Comparison of ENCODE assay signal across 21 cellular contexts in genomic region chr3:15969874-15970640, GRCh38.
DNase-seq lines count a peak whose midpoint lies in the region; ATAC-seq, FAIRE-seq and TF ChIP-seq lines count a peak whose summit lies in the region.
"Had no signal": no experiment of that assay in that cellular context is flagged by ENCODE, and none has a peak within 500 bp of the region (broad histone marks: within the 10 kb centered on the region; RNA-seq: fewer than 3 reads in every experiment).

No MANE protein-coding gene starts in this region.

- H3K4me3 ChIP-seq in endodermal cell (ENCODE audit: low read length) (no peak overlapping the region), HepG2 (replicated peaks in 1 of 3; ENCODE audit: insufficient read depth in 1 of 3, low read depth in 2 of 3, low read length in 3 of 3) (no peak overlapping the region)
- H3K4me3 ChIP-seq: A549, GM23338 had no signal

- FAIRE-seq in HepG2 (lab: Jason Lieb, UNC): no peak
- FAIRE-seq: A549, D721Med, H54 had no signal

- TF ChIP-seq RAD21 in HepG2 (CRISPR knock-in tag; IDR thresholded peaks at IDR 0.05): no peak

- H4K20me1 ChIP-seq in HepG2 (ENCODE audit: insufficient read depth, low read length): no peaks in the 10 kb centered on the region

- ATAC-seq in natural killer cell treated with Interleukin-12 subunit alpha and Interleukin-12 subunit beta and Interleukin-15 and Interleukin-18, amount 100 ng/mL, for 72 hours: peak; percentile 24 to 52
- no peak for ATAC-seq in natural killer cell
- peak; percentile 51; the same call in 2 of the 3 replicates for ATAC-seq in HepG2
- ATAC-seq in HG03354 (IDR thresholded peaks at IDR 0.05; ENCODE audit: poor library complexity, severe bottlenecking, unreplicated experiment): no peak
- ATAC-seq: A549, GM23338 had no signal

- peaks cover 0 to 3% of the 10 kb centered on the region in 2 donors for H3K4me1 Mint-ChIP-seq in natural killer cell treated with Interleukin-12 subunit alpha and Interleukin-12 subunit beta and Interleukin-15 and Interleukin-18, amount 100 ng/mL, for 72 hours (ENCODE audit: low read depth in 2 of 2)
- H3K4me1 Mint-ChIP-seq in natural killer cell (no peaks in the 10 kb centered on the region), endodermal cell (peaks cover 7% of the 10 kb centered on the region)

- H3K9me3 Mint-ChIP-seq in natural killer cell treated with Interleukin-12 subunit alpha and Interleukin-12 subunit beta and Interleukin-15 and Interleukin-18, amount 100 ng/mL, for 72 hours: no peaks in the 10 kb centered on the region
- no peaks in the 10 kb centered on the region for H3K9me3 Mint-ChIP-seq in natural killer cell
- no peaks in the 10 kb centered on the region for H3K9me3 Mint-ChIP-seq in endodermal cell
- H3K9me3 Mint-ChIP-seq: CD4-positive, alpha-beta T cell had no signal

- no TSS peak for BruUV-seq in HepG2 (replicated peaks; lab: Mats Ljungman, UMichigan)

- H3K79me2 ChIP-seq in HepG2 (ENCODE audit: insufficient read depth, low read length): no peaks in the 10 kb centered on the region

- peaks cover 0 to 5% of the 10 kb centered on the region in 2 donors for H3K27me3 Mint-ChIP-seq in natural killer cell treated with Interleukin-12 subunit alpha and Interleukin-12 subunit beta and Interleukin-15 and Interleukin-18, amount 100 ng/mL, for 72 hours
- peaks cover 8 to 11% of the 10 kb centered on the region in 2 donors for H3K27me3 Mint-ChIP-seq in natural killer cell (ENCODE audit: low read depth in 2 of 2)
- peaks cover 4% of the 10 kb centered on the region for H3K27me3 Mint-ChIP-seq in endodermal cell (ENCODE audit: insufficient read depth)
- H3K27me3 Mint-ChIP-seq: CD4-positive, alpha-beta T cell had no signal

- no peaks in the 10 kb centered on the region for H3K27me3 ChIP-seq in endodermal cell (ENCODE audit: control insufficient read depth, insufficient read depth, low read length, poor library complexity, severe bottlenecking)
- H3K27me3 ChIP-seq in HepG2 (ENCODE audit: control insufficient read depth in 1 of 2, insufficient read depth in 2 of 2, low read length in 2 of 2): no peaks in the 10 kb centered on the region

- H3K36me3 Mint-ChIP-seq in natural killer cell treated with Interleukin-12 subunit alpha and Interleukin-12 subunit beta and Interleukin-15 and Interleukin-18, amount 100 ng/mL, for 72 hours: no peaks in the 10 kb centered on the region
- H3K36me3 Mint-ChIP-seq in natural killer cell: no peaks in the 10 kb centered on the region
- no peaks in the 10 kb centered on the region for H3K36me3 Mint-ChIP-seq in endodermal cell (ENCODE audit: low read depth)

- H3K9ac ChIP-seq in endodermal cell (ENCODE audit: extremely low read depth, low read length, poor library complexity, severe bottlenecking) (no peak overlapping the region), HepG2 (ENCODE audit: insufficient read depth, low read depth, low read length) (no peak overlapping the region)

- no peak overlapping the region for H2AFZ ChIP-seq in HepG2 (ENCODE audit: low read length)
- H2AFZ ChIP-seq: GM23338 had no signal

- no peak overlapping the region for H3K4me2 ChIP-seq in HepG2 (ENCODE audit: low read depth, low read length)
- H3K4me2 ChIP-seq: A549, GM23338 had no signal

- POLR2A ChIA-PET in HepG2 (lab: Yijun Ruan, JAX): no interaction called here

- H3K27ac Mint-ChIP-seq in natural killer cell treated with Interleukin-12 subunit alpha and Interleukin-12 subunit beta and Interleukin-15 and Interleukin-18, amount 100 ng/mL, for 72 hours: no peak overlapping the region
- H3K27ac Mint-ChIP-seq in natural killer cell (no peak overlapping the region), endodermal cell (no peak overlapping the region)
- H3K27ac Mint-ChIP-seq: CD4-positive, alpha-beta T cell; GM23338 had no signal

- no peaks in the 10 kb centered on the region for H3K9me3 ChIP-seq in endodermal cell (ENCODE audit: control insufficient read depth, low read length)
- H3K9me3 ChIP-seq in HepG2 (ENCODE audit: low read length): no peaks in the 10 kb centered on the region
- H3K9me3 ChIP-seq: A549, Caco-2 had no signal

- TF ChIP-seq EP300 in HepG2 (IDR thresholded peaks at IDR 0.05; ENCODE audit: low read depth in 2 of 2, low read length in 2 of 2) (no peak), HepG2 (CRISPR knock-in tag; IDR thresholded peaks at IDR 0.05; ENCODE audit: borderline replicate concordance) (no peak)

- no peak for DNase-seq in natural killer cell treated with Interleukin-12 subunit alpha and Interleukin-12 subunit beta and Interleukin-15 and Interleukin-18, amount 100 ng/mL, for 72 hours (ENCODE audit: low spot score)
- no peak for DNase-seq in natural killer cell
- DNase-seq in endodermal cell: no peak
- no peak for DNase-seq in HepG2 (ENCODE audit: low spot score)
- no peak for DNase-seq in globus pallidus (ENCODE audit: low spot score)
- DNase-seq in DMS153 treated with DMSO at 0.1 percent for 48 hours (lab: John Stamatoyannopoulos, UW; ENCODE audit: unreplicated experiment): no peak
- DNase-seq: AML-193; Caco-2; CD4-positive, alpha-beta T cell; DMS79; GDM1; HCEC 1CT; IMR-90 had no signal

- H3K4me3 Mint-ChIP-seq in natural killer cell treated with Interleukin-12 subunit alpha and Interleukin-12 subunit beta and Interleukin-15 and Interleukin-18, amount 100 ng/mL, for 72 hours: no peak overlapping the region
- H3K4me3 Mint-ChIP-seq in natural killer cell (no peak overlapping the region), endodermal cell (no peak overlapping the region)
- H3K4me3 Mint-ChIP-seq: CD4-positive, alpha-beta T cell; GM23338 had no signal

- intact Hi-C loops in natural killer cell (cut with micrococcal nuclease): no loop called here
- intact Hi-C loops in HepG2 (cut with micrococcal nuclease; ENCODE audit: unreplicated experiment): no loop called here

- CTCF ChIA-PET in HepG2 (lab: Yijun Ruan, JAX; ENCODE audit: low intra/inter-chr PET ratio, low total read pairs): no interaction called here

- in situ Hi-C loops in HepG2 (cut with HindIII; ENCODE audit: extremely low pct_ligation_motif_present, low pct_unique_long_range_greater_than_20kb): no loop called here

- no peak for TF ChIP-seq CTCF in natural killer cell (IDR thresholded peaks at IDR 0.05)
- TF ChIP-seq CTCF in endodermal cell (conservative IDR thresholded peaks at IDR 0.05): peak; percentile 40
- TF ChIP-seq CTCF in HepG2 (CRISPR knock-in tag; IDR thresholded peaks at IDR 0.05): 0 out of 2 replicates have a peak, but pooled peaks have one; percentile 15

- H3K27ac ChIP-seq in endodermal cell (ENCODE audit: low read depth, low read length): no peak overlapping the region
- no peak overlapping the region for H3K27ac ChIP-seq in HepG2 (ENCODE audit: extremely low read length, insufficient read depth, low read length)
- H3K27ac ChIP-seq: 22Rv1, A549, C4-2B, HL-60 had no signal

- WGBS in endodermal cell (ENCODE audit: insufficient coverage in 1 of 2, insufficient read length in 1 of 2), 2 experiments: 88 to 92% methylated on average over 3 to 5 of the region's 5 CpGs
- WGBS in HepG2 (ENCODE audit: low lambda C conversion rate): 33% methylated on average over 2 of the region's 5 CpGs

- no peaks in the 10 kb centered on the region for H3K4me1 ChIP-seq in endodermal cell (ENCODE audit: control insufficient read depth, insufficient read depth, low read length)
- H3K4me1 ChIP-seq in HepG2 (ENCODE audit: insufficient read depth, low read length): peaks cover 14% of the 10 kb centered on the region
- H3K4me1 ChIP-seq: A549, Caco-2 had no signal

- H3K36me3 ChIP-seq in endodermal cell (ENCODE audit: control insufficient read depth, insufficient read depth, low read length) (no peaks in the 10 kb centered on the region), HepG2 (replicated peaks in 1 of 2; ENCODE audit: control insufficient read depth in 1 of 2, insufficient read depth in 2 of 2, low read length in 2 of 2) (no peaks in the 10 kb centered on the region)

- TF ChIP-seq POLR2A in HepG2 (IDR thresholded peaks at IDR 0.05; ENCODE audit: insufficient read depth in 1 of 2, low read depth in 2 of 2, low read length in 2 of 2): no peak

TF ChIP-seq in HepG2, 621 proteins besides CTCF, POLR2A, EP300 and RAD21:
- TF ChIP-seq ZFP41 (CRISPR knock-in tag; IDR thresholded peaks at IDR 0.05; ENCODE audit: borderline replicate concordance): no peak

Comparison
In these comparisons a context has a peak if more than half of its experiments do, and no peak if none do; other contexts are left out.
1. ATAC-seq: peak in natural killer cell treated with Interleukin-12 subunit alpha and Interleukin-12 subunit beta and Interleukin-15 and Interleukin-18, amount 100 ng/mL, for 72 hours (2 of 2) and HepG2 (single experiment); none in natural killer cell (0 of 3) and HG03354 (single experiment).